1 cellular context compared by ENCODE assay signal in the genomic region with DNA sequence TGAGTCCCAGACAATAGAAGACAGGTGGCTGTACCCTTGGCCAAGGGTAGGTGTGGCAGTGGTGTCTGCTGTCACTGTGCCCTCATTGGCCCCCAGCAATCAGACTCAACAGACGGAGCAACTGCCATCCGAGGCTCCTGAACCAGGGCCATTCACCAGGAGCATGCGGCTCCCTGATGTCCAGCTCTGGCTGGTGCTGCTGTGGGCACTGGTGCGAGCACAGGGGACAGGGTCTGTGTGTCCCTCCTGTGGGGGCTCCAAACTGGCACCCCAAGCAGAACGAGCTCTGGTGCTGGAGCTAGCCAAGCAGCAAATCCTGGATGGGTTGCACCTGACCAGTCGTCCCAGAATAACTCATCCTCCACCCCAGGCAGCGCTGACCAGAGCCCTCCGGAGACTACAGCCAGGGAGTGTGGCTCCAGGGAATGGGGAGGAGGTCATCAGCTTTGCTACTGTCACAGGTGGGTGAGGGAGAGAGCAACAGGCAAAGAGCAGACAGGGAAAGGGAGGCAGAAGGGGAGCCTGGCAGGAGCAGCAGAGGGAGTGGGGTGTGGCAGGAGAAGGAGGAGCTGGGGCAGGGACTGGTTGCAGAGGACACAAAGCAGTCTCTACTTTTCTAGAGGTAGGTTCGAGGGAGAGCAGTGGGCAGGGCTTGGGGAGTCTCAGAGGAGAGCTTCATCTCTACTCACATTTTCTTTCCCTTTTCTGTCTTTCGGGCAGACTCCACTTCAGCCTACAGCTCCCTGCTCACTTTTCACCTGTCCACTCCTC.
TF ChIP-seq lines count a peak whose summit lies in the region.

No MANE protein-coding gene starts in this region.

TF ChIP-seq in K562, 482 proteins besides CTCF, POLR2A, EP300 and RAD21 (continued from another document and continues in another):
- TF ChIP-seq ZNF589 (CRISPR knock-in tag; IDR thresholded peaks at IDR 0.05; ENCODE audit: low read depth) (peak; percentile 44; the same call in 1 of the 2 replicates), HDGF (IDR thresholded peaks at IDR 0.05) (peak; percentile 79; the same call in 1 of the 2 replicates), CSDE1 (IDR thresholded peaks at IDR 0.05) (no peak), CHD2 (IDR thresholded peaks at IDR 0.05; ENCODE audit: low read depth, low read length) (no peak), HDAC3 (IDR thresholded peaks at IDR 0.05; ENCODE audit: borderline replicate concordance, partially characterized antibody) (no peak), ZKSCAN1 (IDR thresholded peaks at IDR 0.05; ENCODE audit: low read depth, low read length) (no peak), RBM25 (IDR thresholded peaks at IDR 0.05; ENCODE audit: low read depth, low read length, severe bottlenecking) (no peak), CBX2 (IDR thresholded peaks at IDR 0.05; ENCODE audit: insufficient read depth, low read length, poor library complexity, severe bottlenecking) (no peak), EWSR1 (IDR thresholded peaks at IDR 0.05; ENCODE audit: borderline replicate concordance, low read depth, partially characterized antibody) (no peak), FOXK2 (conservative IDR thresholded peaks at IDR 0.05 in 1 of 2, IDR thresholded peaks at IDR 0.05 in 1 of 2; ENCODE audit: low read depth in 2 of 2) (0 out of 4 replicates have a peak, but pooled peaks of 1 of the 2 experiments have one; percentile 3), TAF9B (IDR thresholded peaks at IDR 0.05; ENCODE audit: partially characterized antibody) (no peak), BRCA1 (IDR thresholded peaks at IDR 0.05) (no peak), BRCA1 (CRISPR knock-in tag; IDR thresholded peaks at IDR 0.05) (no peak), ZNF408 (CRISPR knock-in tag; IDR thresholded peaks at IDR 0.05; ENCODE audit: low read depth) (no peak), ADNP (tag; IDR thresholded peaks at IDR 0.05) (no peak), NR2F6 (CRISPR knock-in tag; IDR thresholded peaks at IDR 0.05) (no peak), RFX7 (CRISPR knock-in tag; IDR thresholded peaks at IDR 0.05) (no peak)
- TF ChIP-seq, protein P1, sequence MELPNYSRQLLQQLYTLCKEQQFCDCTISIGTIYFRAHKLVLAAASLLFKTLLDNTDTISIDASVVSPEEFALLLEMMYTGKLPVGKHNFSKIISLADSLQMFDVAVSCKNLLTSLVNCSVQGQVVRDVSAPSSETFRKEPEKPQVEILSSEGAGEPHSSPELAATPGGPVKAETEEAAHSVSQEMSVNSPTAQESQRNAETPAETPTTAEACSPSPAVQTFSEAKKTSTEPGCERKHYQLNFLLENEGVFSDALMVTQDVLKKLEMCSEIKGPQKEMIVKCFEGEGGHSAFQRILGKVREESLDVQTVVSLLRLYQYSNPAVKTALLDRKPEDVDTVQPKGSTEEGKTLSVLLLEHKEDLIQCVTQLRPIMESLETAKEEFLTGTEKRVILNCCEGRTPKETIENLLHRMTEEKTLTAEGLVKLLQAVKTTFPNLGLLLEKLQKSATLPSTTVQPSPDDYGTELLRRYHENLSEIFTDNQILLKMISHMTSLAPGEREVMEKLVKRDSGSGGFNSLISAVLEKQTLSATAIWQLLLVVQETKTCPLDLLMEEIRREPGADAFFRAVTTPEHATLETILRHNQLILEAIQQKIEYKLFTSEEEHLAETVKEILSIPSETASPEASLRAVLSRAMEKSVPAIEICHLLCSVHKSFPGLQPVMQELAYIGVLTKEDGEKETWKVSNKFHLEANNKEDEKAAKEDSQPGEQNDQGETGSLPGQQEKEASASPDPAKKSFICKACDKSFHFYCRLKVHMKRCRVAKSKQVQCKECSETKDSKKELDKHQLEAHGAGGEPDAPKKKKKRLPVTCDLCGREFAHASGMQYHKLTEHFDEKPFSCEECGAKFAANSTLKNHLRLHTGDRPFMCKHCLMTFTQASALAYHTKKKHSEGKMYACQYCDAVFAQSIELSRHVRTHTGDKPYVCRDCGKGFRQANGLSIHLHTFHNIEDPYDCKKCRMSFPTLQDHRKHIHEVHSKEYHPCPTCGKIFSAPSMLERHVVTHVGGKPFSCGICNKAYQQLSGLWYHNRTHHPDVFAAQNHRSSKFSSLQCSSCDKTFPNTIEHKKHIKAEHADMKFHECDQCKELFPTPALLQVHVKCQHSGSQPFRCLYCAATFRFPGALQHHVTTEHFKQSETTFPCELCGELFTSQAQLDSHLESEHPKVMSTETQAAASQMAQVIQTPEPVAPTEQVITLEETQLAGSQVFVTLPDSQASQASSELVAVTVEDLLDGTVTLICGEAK (IDR thresholded peaks at IDR 0.05), result 0 out of 2 replicates have a peak, but pooled peaks have one; percentile 37
- TF ChIP-seq, protein P1 (CRISPR knock-in tag; IDR thresholded peaks at IDR 0.05), result no peak
- TF ChIP-seq, protein P2, sequence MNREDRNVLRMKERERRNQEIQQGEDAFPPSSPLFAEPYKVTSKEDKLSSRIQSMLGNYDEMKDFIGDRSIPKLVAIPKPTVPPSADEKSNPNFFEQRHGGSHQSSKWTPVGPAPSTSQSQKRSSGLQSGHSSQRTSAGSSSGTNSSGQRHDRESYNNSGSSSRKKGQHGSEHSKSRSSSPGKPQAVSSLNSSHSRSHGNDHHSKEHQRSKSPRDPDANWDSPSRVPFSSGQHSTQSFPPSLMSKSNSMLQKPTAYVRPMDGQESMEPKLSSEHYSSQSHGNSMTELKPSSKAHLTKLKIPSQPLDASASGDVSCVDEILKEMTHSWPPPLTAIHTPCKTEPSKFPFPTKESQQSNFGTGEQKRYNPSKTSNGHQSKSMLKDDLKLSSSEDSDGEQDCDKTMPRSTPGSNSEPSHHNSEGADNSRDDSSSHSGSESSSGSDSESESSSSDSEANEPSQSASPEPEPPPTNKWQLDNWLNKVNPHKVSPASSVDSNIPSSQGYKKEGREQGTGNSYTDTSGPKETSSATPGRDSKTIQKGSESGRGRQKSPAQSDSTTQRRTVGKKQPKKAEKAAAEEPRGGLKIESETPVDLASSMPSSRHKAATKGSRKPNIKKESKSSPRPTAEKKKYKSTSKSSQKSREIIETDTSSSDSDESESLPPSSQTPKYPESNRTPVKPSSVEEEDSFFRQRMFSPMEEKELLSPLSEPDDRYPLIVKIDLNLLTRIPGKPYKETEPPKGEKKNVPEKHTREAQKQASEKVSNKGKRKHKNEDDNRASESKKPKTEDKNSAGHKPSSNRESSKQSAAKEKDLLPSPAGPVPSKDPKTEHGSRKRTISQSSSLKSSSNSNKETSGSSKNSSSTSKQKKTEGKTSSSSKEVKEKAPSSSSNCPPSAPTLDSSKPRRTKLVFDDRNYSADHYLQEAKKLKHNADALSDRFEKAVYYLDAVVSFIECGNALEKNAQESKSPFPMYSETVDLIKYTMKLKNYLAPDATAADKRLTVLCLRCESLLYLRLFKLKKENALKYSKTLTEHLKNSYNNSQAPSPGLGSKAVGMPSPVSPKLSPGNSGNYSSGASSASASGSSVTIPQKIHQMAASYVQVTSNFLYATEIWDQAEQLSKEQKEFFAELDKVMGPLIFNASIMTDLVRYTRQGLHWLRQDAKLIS (CRISPR knock-in tag; IDR thresholded peaks at IDR 0.05), result peak; percentile 1; the same call in 1 of the 2 replicates
- TF ChIP-seq, protein P3, sequence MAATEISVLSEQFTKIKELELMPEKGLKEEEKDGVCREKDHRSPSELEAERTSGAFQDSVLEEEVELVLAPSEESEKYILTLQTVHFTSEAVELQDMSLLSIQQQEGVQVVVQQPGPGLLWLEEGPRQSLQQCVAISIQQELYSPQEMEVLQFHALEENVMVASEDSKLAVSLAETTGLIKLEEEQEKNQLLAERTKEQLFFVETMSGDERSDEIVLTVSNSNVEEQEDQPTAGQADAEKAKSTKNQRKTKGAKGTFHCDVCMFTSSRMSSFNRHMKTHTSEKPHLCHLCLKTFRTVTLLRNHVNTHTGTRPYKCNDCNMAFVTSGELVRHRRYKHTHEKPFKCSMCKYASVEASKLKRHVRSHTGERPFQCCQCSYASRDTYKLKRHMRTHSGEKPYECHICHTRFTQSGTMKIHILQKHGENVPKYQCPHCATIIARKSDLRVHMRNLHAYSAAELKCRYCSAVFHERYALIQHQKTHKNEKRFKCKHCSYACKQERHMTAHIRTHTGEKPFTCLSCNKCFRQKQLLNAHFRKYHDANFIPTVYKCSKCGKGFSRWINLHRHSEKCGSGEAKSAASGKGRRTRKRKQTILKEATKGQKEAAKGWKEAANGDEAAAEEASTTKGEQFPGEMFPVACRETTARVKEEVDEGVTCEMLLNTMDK (IDR thresholded peaks at IDR 0.05; ENCODE audit: borderline replicate concordance, insufficient read depth, low read depth, low read length, poor library complexity, severe bottlenecking), result no peak
- TF ChIP-seq, protein P4, sequence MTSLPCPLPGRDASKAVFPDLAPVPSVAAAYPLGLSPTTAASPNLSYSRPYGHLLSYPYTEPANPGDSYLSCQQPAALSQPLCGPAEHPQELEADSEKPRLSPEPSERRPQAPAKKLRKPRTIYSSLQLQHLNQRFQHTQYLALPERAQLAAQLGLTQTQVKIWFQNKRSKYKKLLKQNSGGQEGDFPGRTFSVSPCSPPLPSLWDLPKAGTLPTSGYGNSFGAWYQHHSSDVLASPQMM (CRISPR knock-in tag; IDR thresholded peaks at IDR 0.05), result no peak
- TF ChIP-seq, protein P5, sequence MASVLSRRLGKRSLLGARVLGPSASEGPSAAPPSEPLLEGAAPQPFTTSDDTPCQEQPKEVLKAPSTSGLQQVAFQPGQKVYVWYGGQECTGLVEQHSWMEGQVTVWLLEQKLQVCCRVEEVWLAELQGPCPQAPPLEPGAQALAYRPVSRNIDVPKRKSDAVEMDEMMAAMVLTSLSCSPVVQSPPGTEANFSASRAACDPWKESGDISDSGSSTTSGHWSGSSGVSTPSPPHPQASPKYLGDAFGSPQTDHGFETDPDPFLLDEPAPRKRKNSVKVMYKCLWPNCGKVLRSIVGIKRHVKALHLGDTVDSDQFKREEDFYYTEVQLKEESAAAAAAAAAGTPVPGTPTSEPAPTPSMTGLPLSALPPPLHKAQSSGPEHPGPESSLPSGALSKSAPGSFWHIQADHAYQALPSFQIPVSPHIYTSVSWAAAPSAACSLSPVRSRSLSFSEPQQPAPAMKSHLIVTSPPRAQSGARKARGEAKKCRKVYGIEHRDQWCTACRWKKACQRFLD (CRISPR knock-in tag; IDR thresholded peaks at IDR 0.05), result no peak
- TF ChIP-seq, protein P6, sequence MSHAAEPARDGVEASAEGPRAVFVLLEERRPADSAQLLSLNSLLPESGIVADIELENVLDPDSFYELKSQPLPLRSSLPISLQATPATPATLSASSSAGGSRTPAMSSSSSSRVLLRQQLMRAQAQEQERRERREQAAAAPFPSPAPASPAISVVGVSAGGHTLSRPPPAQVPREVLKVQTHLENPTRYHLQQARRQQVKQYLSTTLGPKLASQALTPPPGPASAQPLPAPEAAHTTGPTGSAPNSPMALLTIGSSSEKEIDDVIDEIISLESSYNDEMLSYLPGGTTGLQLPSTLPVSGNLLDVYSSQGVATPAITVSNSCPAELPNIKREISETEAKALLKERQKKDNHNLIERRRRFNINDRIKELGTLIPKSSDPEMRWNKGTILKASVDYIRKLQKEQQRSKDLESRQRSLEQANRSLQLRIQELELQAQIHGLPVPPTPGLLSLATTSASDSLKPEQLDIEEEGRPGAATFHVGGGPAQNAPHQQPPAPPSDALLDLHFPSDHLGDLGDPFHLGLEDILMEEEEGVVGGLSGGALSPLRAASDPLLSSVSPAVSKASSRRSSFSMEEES (CRISPR knock-in tag; IDR thresholded peaks at IDR 0.05), result no peak
- TF ChIP-seq, protein P7, sequence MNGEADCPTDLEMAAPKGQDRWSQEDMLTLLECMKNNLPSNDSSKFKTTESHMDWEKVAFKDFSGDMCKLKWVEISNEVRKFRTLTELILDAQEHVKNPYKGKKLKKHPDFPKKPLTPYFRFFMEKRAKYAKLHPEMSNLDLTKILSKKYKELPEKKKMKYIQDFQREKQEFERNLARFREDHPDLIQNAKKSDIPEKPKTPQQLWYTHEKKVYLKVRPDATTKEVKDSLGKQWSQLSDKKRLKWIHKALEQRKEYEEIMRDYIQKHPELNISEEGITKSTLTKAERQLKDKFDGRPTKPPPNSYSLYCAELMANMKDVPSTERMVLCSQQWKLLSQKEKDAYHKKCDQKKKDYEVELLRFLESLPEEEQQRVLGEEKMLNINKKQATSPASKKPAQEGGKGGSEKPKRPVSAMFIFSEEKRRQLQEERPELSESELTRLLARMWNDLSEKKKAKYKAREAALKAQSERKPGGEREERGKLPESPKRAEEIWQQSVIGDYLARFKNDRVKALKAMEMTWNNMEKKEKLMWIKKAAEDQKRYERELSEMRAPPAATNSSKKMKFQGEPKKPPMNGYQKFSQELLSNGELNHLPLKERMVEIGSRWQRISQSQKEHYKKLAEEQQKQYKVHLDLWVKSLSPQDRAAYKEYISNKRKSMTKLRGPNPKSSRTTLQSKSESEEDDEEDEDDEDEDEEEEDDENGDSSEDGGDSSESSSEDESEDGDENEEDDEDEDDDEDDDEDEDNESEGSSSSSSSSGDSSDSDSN (IDR thresholded peaks at IDR 0.05; ENCODE audit: borderline replicate concordance in 1 of 2, low read depth in 2 of 2, low read length in 2 of 2), result 0 out of 4 replicates have a peak, but pooled peaks of 1 of the 2 experiments have one; percentile 52
- TF ChIP-seq, protein P8, sequence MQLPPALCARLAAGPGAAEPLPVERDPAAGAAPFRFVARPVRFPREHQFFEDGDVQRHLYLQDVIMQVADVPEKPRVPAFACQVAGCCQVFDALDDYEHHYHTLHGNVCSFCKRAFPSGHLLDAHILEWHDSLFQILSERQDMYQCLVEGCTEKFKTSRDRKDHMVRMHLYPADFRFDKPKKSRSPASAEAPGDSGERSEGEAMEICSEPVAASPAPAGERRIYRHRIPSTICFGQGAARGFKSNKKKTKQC (CRISPR knock-in tag; IDR thresholded peaks at IDR 0.05), result peak; percentile 78; the same call in 1 of the 2 replicates
